8 cellular contexts compared by ENCODE assay signal in genomic region chr9:136721339-136722092, GRCh38. TPM values are rescaled to one million over a fixed set of nuclear protein-coding genes. Genes with fewer than 3 reads are reported as not detected.
DNase-seq lines count a peak whose midpoint lies in the region; ATAC-seq and TF ChIP-seq lines count a peak whose summit lies in the region.
"Had no signal": no experiment of that assay in that cellular context is flagged by ENCODE, and none has a peak within 500 bp of the region (broad histone marks: within the 10 kb centered on the region; RNA-seq: fewer than 3 reads in every experiment).

No MANE protein-coding gene starts in this region.

- H3K4me3 Mint-ChIP-seq in activated naive CD8-positive, alpha-beta T cell treated with anti-CD3 and anti-CD28 coated beads, Interleukin-2, amount 10 ng/mL, durations not matched to agents 7 days and 5 days, result no peak overlapping the region
- H3K4me3 Mint-ChIP-seq in activated naive CD8-positive, alpha-beta T cell treated with anti-CD3 and anti-CD28 coated beads for 36 hours, result no peak overlapping the region
- H3K4me3 Mint-ChIP-seq in endothelial cell (ENCODE audit: unreplicated experiment), result peak overlapping the region; percentile 77

- H3K9me3 Mint-ChIP-seq in activated naive CD8-positive, alpha-beta T cell treated with anti-CD3 and anti-CD28 coated beads, Interleukin-2, amount 10 ng/mL, durations not matched to agents 7 days and 5 days, result no peaks in the 10 kb centered on the region
- no peaks in the 10 kb centered on the region for H3K9me3 Mint-ChIP-seq in activated naive CD8-positive, alpha-beta T cell treated with anti-CD3 and anti-CD28 coated beads for 36 hours
- no peaks in the 10 kb centered on the region for H3K9me3 Mint-ChIP-seq in endothelial cell (ENCODE audit: unreplicated experiment)

- H3K27me3 Mint-ChIP-seq in activated naive CD8-positive, alpha-beta T cell treated with anti-CD3 and anti-CD28 coated beads, Interleukin-2, amount 10 ng/mL, durations not matched to agents 7 days and 5 days, result no peaks in the 10 kb centered on the region
- no peaks in the 10 kb centered on the region for H3K27me3 Mint-ChIP-seq in activated naive CD8-positive, alpha-beta T cell treated with anti-CD3 and anti-CD28 coated beads for 36 hours
- peaks cover 25% of the 10 kb centered on the region for H3K27me3 Mint-ChIP-seq in endothelial cell (ENCODE audit: unreplicated experiment)

- peaks cover 12% of the 10 kb centered on the region for H3K4me1 Mint-ChIP-seq in activated naive CD8-positive, alpha-beta T cell treated with anti-CD3 and anti-CD28 coated beads, Interleukin-2, amount 10 ng/mL, durations not matched to agents 7 days and 5 days
- peaks cover 21% of the 10 kb centered on the region for H3K4me1 Mint-ChIP-seq in activated naive CD8-positive, alpha-beta T cell treated with anti-CD3 and anti-CD28 coated beads for 36 hours
- peaks cover 18% of the 10 kb centered on the region for H3K4me1 Mint-ChIP-seq in endothelial cell (ENCODE audit: unreplicated experiment)

- no peak for TF ChIP-seq CTCF in endothelial cell (IDR thresholded peaks at IDR 0.05; ENCODE audit: unreplicated experiment)

- POLR2A ChIA-PET in activated naive CD8-positive, alpha-beta T cell treated with anti-CD3 and anti-CD28 coated beads, Interleukin-2, amount 10 ng/mL, durations not matched to agents 7 days and 5 days (lab: Charles Lee), result interaction anchor here (0.9 kb wide), 1 partner anchor 21 kb away, joined by 5 read pairs; no protein-coding TSS in a partner anchor

- no peak for ATAC-seq in activated naive CD8-positive, alpha-beta T cell treated with anti-CD3 and anti-CD28 coated beads, Interleukin-2, amount 10 ng/mL, durations not matched to agents 7 days and 5 days (ENCODE audit: low read depth)
- no peak for ATAC-seq in HG02588 (IDR thresholded peaks at IDR 0.05; ENCODE audit: unreplicated experiment)

- H3K36me3 Mint-ChIP-seq in activated naive CD8-positive, alpha-beta T cell treated with anti-CD3 and anti-CD28 coated beads, Interleukin-2, amount 10 ng/mL, durations not matched to agents 7 days and 5 days, result peaks cover 11% of the 10 kb centered on the region
- H3K36me3 Mint-ChIP-seq in activated naive CD8-positive, alpha-beta T cell treated with anti-CD3 and anti-CD28 coated beads for 36 hours, result peaks cover 26% of the 10 kb centered on the region
- H3K36me3 Mint-ChIP-seq in endothelial cell (ENCODE audit: low read depth, unreplicated experiment), result peaks cover 29% of the 10 kb centered on the region

- DNase-seq in activated naive CD8-positive, alpha-beta T cell treated with anti-CD3 and anti-CD28 coated beads, Interleukin-2, amount 10 ng/mL, durations not matched to agents 7 days and 5 days, result peak; percentile 37
- DNase-seq in activated naive CD8-positive, alpha-beta T cell treated with anti-CD3 and anti-CD28 coated beads for 36 hours, result no peak
- no peak for DNase-seq in endothelial cell (ENCODE audit: low spot score)
- DNase-seq in substantia nigra (lab: John Stamatoyannopoulos, UW), result peak in 1 of 49 donors; percentile 87
- DNase-seq in DMS79 (lab: John Stamatoyannopoulos, UW), result no peak
- DNase-seq: central memory CD4-positive, alpha-beta T cell; SIG-M5 had no signal

- peak overlapping the region; percentile 12 for H3K27ac ChIP-seq in substantia nigra (ENCODE audit: low read depth, low read length, poor library complexity, severe bottlenecking)

- peak overlapping the region; percentile 6 for H3K27ac Mint-ChIP-seq in activated naive CD8-positive, alpha-beta T cell treated with anti-CD3 and anti-CD28 coated beads, Interleukin-2, amount 10 ng/mL, durations not matched to agents 7 days and 5 days
- H3K27ac Mint-ChIP-seq in activated naive CD8-positive, alpha-beta T cell treated with anti-CD3 and anti-CD28 coated beads for 36 hours, result no peak overlapping the region
- H3K27ac Mint-ChIP-seq in endothelial cell (ENCODE audit: unreplicated experiment), result peak overlapping the region; percentile 89

RNA-seq across cellular contexts. Expression of gene DIPK1B, which starts 9.1 kb away (rescaled TPM):
- total RNA-seq in activated naive CD8-positive, alpha-beta T cell treated with anti-CD3 and anti-CD28 coated beads, Interleukin-2, amount 10 ng/mL, durations not matched to agents 7 days and 5 days, result under 1 TPM in 1 of 2 experiments, not detected in 1; 0.11 TPM
- under 1 TPM in 1 of 2 experiments, not detected in 1; 0.10 TPM for total RNA-seq in activated naive CD8-positive, alpha-beta T cell treated with anti-CD3 and anti-CD28 coated beads for 36 hours
- 293 TPM for total RNA-seq in endothelial cell (ENCODE audit: unreplicated experiment)

RNA-seq across cellular contexts. Expression of gene LCN10, which starts 21.2 kb away (rescaled TPM):
- 1 to 10 TPM in 1 of 2 experiments, under 1 TPM in 1; 1.00 to 1.0 TPM for total RNA-seq in activated naive CD8-positive, alpha-beta T cell treated with anti-CD3 and anti-CD28 coated beads, Interleukin-2, amount 10 ng/mL, durations not matched to agents 7 days and 5 days
- 1 to 10 TPM; 5.4 to 6.1 TPM for total RNA-seq in activated naive CD8-positive, alpha-beta T cell treated with anti-CD3 and anti-CD28 coated beads for 36 hours
- not detected for total RNA-seq in endothelial cell (ENCODE audit: unreplicated experiment)

RNA-seq across cellular contexts. Expression of gene LCN6, which starts 26.8 kb away (rescaled TPM):
- total RNA-seq in activated naive CD8-positive, alpha-beta T cell treated with anti-CD3 and anti-CD28 coated beads, Interleukin-2, amount 10 ng/mL, durations not matched to agents 7 days and 5 days, result not detected
- total RNA-seq in activated naive CD8-positive, alpha-beta T cell treated with anti-CD3 and anti-CD28 coated beads for 36 hours, result not detected
- total RNA-seq in endothelial cell (ENCODE audit: unreplicated experiment), result not detected

RNA-seq across cellular contexts. Expression of gene AGPAT2, which starts 34.3 kb away (rescaled TPM):
- 10 to 100 TPM; 21.6 to 24.8 TPM for total RNA-seq in activated naive CD8-positive, alpha-beta T cell treated with anti-CD3 and anti-CD28 coated beads, Interleukin-2, amount 10 ng/mL, durations not matched to agents 7 days and 5 days
- total RNA-seq in activated naive CD8-positive, alpha-beta T cell treated with anti-CD3 and anti-CD28 coated beads for 36 hours, result 10 to 100 TPM; 14.6 to 16.1 TPM
- total RNA-seq in endothelial cell (ENCODE audit: unreplicated experiment), result 38.9 TPM

RNA-seq across cellular contexts. Expression of gene LCN8, which starts 36.5 kb away (rescaled TPM):
- total RNA-seq in activated naive CD8-positive, alpha-beta T cell treated with anti-CD3 and anti-CD28 coated beads, Interleukin-2, amount 10 ng/mL, durations not matched to agents 7 days and 5 days, result not detected
- not detected for total RNA-seq in activated naive CD8-positive, alpha-beta T cell treated with anti-CD3 and anti-CD28 coated beads for 36 hours
- total RNA-seq in endothelial cell (ENCODE audit: unreplicated experiment), result not detected

Comparison
In these comparisons a context has a peak if more than half of its experiments do, and no peak if none do; other contexts are left out.
1. RNA of gene DIPK1B, which starts 9.1 kb away (total RNA-seq): 293 TPM in endothelial cell (single experiment); 0.11 TPM in activated naive CD8-positive, alpha-beta T cell treated with anti-CD3 and anti-CD28 coated beads, Interleukin-2, amount 10 ng/mL, durations not matched to agents 7 days and 5 days and 0.10 TPM in activated naive CD8-positive, alpha-beta T cell treated with anti-CD3 and anti-CD28 coated beads for 36 hours; every median in the first group is over 100 times any median in the second.